In the genomic region with DNA sequence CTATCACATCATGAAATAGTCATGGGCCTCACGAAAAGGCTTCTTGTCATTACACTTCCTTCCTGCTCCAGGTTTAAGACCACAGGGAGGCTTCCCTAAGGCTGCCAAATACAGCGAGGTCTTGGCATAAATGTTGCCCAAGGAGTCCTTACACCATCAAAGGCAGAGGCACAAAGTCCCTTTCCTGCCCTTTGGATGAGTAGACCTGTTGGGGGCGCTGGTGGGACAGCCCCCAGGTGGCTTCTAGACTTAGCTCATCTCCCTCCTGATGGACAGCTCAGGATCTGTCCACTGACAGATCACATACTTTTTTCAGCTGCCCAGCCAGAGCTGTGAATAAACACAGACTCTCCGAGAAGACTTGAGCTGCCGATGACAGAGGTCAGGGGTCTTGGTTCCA, we compare ENCODE assay signal across 10 cellular contexts. TPM values are rescaled to one million over a fixed set of nuclear protein-coding genes. Genes with fewer than 3 reads are reported as not detected.
DNase-seq lines count a peak whose midpoint lies in the region; TF ChIP-seq lines count a peak whose summit lies in the region.
"Had no signal": no experiment of that assay in that cellular context is flagged by ENCODE, and none has a peak within 500 bp of the region (broad histone marks: within the 10 kb centered on the region; RNA-seq: fewer than 3 reads in every experiment).

No MANE protein-coding gene starts in this region.

- H3K4me2 ChIP-seq in osteoblast (ENCODE audit: insufficient read depth, low read length): no peak overlapping the region

- TF ChIP-seq POLR2A in NB4 (IDR thresholded peaks at IDR 0.05; ENCODE audit: extremely low read depth, insufficient read length): no peak

- no peaks in the 10 kb centered on the region for H4K20me1 ChIP-seq in osteoblast (ENCODE audit: insufficient read depth, low read length)

- peaks cover 6% of the 10 kb centered on the region for H3K27me3 ChIP-seq in osteoblast (ENCODE audit: insufficient read depth, low read length)
- H3K27me3 ChIP-seq: body of pancreas, heart right ventricle had no signal

- H3K27ac ChIP-seq in coronary artery (peak overlapping the region; percentile 69 to 73), osteoblast (ENCODE audit: low read depth, low read length) (no peak overlapping the region)
- H3K27ac ChIP-seq: body of pancreas had no signal

- H3K4me1 ChIP-seq in osteoblast (ENCODE audit: insufficient read depth, low read length): peaks cover 17% of the 10 kb centered on the region

- DNase-seq in GM20000 (ENCODE audit: low spot score) (no peak), NB4 (ENCODE audit: low read depth) (peak; percentile 58), coronary artery (ENCODE audit: low spot score) (no peak), osteoblast (ENCODE audit: insufficient read length, low spot score, missing footprints) (no peak), COLO668 (lab: John Stamatoyannopoulos, UW; ENCODE audit: unreplicated experiment) (no peak), NCI-H524 (lab: John Stamatoyannopoulos, UW) (no peak), dedifferentiated amniotic fluid mesenchymal stem cell (ENCODE audit: extremely low spot score) (no peak)
- DNase-seq: body of pancreas; heart right ventricle; NK-92 treated with Interleukin-12 subunit alpha and Interleukin-12 subunit beta, amount 100 ng/mL, for 24 hours had no signal

- TF ChIP-seq CTCF in GM20000 (IDR thresholded peaks at IDR 0.05; ENCODE audit: extremely low read depth, missing control alignments) (peak; percentile 7), NB4 (IDR thresholded peaks at IDR 0.05; ENCODE audit: low read depth, low read length) (peak; percentile 44), coronary artery (IDR thresholded peaks at IDR 0.05) (no peak), osteoblast (IDR thresholded peaks at IDR 0.05; ENCODE audit: extremely low read depth, low read depth, low read length) (peak; percentile 22)

- no peak overlapping the region for H3K4me3 ChIP-seq in NB4 (ENCODE audit: low read depth, low read length)
- no peak overlapping the region for H3K4me3 ChIP-seq in coronary artery
- H3K4me3 ChIP-seq in osteoblast (ENCODE audit: insufficient read depth, low read length): no peak overlapping the region
- H3K4me3 ChIP-seq: body of pancreas, heart right ventricle had no signal

- no peaks in the 10 kb centered on the region for H3K9me3 ChIP-seq in osteoblast (ENCODE audit: low read depth, low read length)
- H3K9me3 ChIP-seq: body of pancreas, heart right ventricle had no signal

- no peaks in the 10 kb centered on the region for H3K36me3 ChIP-seq in osteoblast (ENCODE audit: insufficient read depth, low read length)
- H3K36me3 ChIP-seq: heart right ventricle had no signal

- no peaks in the 10 kb centered on the region for H3K79me2 ChIP-seq in osteoblast (ENCODE audit: insufficient read depth, low read length)

- H2AFZ ChIP-seq in osteoblast (ENCODE audit: low read length): no peak overlapping the region

RNA-seq across cellular contexts. Expression of gene MEGF9, which starts 15.5 kb away (rescaled TPM):
- total RNA-seq in osteoblast: 10.9 and 11.8 TPM in 2 replicates
